ENCODE assay signal across 21 cellular contexts in the genomic region with DNA sequence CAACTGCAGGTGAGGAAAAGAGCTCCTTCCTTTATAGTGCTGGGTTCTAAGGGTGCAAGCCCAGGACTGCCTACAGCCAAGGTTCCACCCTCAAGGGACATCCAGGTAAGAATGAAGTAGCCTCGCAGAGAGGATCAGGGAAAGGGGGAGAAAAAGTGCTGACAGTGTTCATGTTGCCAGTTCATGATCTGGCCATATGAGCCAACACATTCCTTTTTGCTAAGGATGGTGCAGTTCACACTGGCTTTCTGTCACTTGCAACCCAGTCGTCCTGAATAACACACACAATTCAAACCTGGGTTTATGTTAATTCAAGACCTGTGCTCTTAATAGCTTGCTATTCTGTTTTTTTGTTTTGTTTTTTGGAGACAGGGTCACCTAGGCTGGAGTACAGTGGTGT.
"Had no signal": no experiment of that assay in that cellular context is flagged by ENCODE, and none has a peak within 500 bp of the region (broad histone marks: within the 10 kb centered on the region; RNA-seq: fewer than 3 reads in every experiment).

No MANE protein-coding gene starts in this region.

- ATAC-seq: heart right ventricle; left lung; lower lobe of right lung; sciatic nerve; stimulated activated naive B cell treated with anti-CD40 and anti-IgM and Interleukin-4, amounts not matched to agents 10 μg/mL and 1 μg/mL and 100 μg/mL, for 72 hours had no signal

- H3K4me3 ChIP-seq: colonic mucosa, heart right ventricle, left lung, lower lobe of right lung, prostate gland, spleen, upper lobe of left lung, vagina had no signal

- H3K27ac ChIP-seq: colonic mucosa, heart right ventricle, left lung, lower lobe of right lung, parathyroid adenoma, prostate gland, spleen, upper lobe of left lung, vagina had no signal

- H3K9me3 ChIP-seq: colonic mucosa, heart right ventricle, left lung, lower lobe of right lung, prostate gland, spleen, upper lobe of left lung, vagina had no signal

- H3K9ac ChIP-seq: parathyroid adenoma had no signal

- H3K36me3 ChIP-seq: colonic mucosa, prostate gland, vagina had no signal

- H3K4me1 ChIP-seq: colonic mucosa, parathyroid adenoma, prostate gland, vagina had no signal

- H3K27me3 ChIP-seq: colonic mucosa, heart right ventricle, left lung, spleen, upper lobe of left lung, vagina had no signal

- H2AFZ ChIP-seq: parathyroid adenoma had no signal

- H3K79me2 ChIP-seq: parathyroid adenoma had no signal

- FAIRE-seq: frontal cortex, islet of Langerhans had no signal

- DNase-seq: effector CD8-positive, alpha-beta T cell; heart right ventricle; hypothalamus; left lung; lower lobe of right lung; mesenchymal stem cell; naive B cell; occipital lobe; spleen; stimulated activated CD4-positive, alpha-beta T cell treated with anti-CD3 and anti-CD28 coated beads, Interleukin-15, amount 100 ng/mL, for 24 hours; stimulated activated CD4-positive, alpha-beta T cell treated with anti-CD3 and anti-CD28 coated beads, Interleukin-1b, Interleukin-23, amount 100 ng/mL, for 48 hours; stimulated activated CD4-positive, alpha-beta T cell treated with anti-CD3 and anti-CD28 coated beads, Interleukin-4, amount 100 ng/mL, for 24 hours; stimulated activated naive B cell treated with anti-CD40 and anti-IgM and Interleukin-4, amounts not matched to agents 10 μg/mL and 1 μg/mL and 100 μg/mL, for 72 hours; upper lobe of left lung had no signal
